Comparison of ENCODE assay signal across 25 cellular contexts in the genomic region with DNA sequence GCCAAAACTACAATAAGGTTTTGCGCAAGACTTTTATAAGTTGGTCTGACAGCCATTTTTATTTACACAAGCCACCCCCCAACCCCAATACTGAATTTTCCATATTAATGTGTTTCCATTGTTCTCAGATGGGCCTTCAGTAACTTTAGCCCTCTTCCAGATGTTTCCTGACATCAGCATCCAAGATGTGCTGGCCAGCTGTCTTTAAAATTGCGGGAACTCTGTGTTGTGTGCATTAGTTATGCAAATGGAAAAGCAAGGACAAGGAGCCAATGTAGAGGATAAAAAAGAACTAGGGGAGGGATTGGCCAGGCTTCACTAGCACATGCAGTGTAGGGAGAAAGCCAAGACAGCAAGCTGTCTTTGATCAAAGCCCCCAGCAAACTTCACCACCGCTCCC. TPM values are rescaled to one million over a fixed set of nuclear protein-coding genes. Genes with fewer than 3 reads are reported as not detected.
A peak's percentile ranks its signal among the peaks of the same experiment; 100 is the strongest.
DNase-seq lines count a peak whose midpoint lies in the region; ATAC-seq and TF ChIP-seq lines count a peak whose summit lies in the region.
"Had no signal": no experiment of that assay in that cellular context is flagged by ENCODE, and none has a peak within 500 bp of the region (broad histone marks: within the 10 kb centered on the region; RNA-seq: fewer than 3 reads in every experiment).

No MANE protein-coding gene starts in this region.

- peak; percentile 54 for DNase-seq in GM23338 (ENCODE audit: low spot score)
- peak; percentile 13 for DNase-seq in adipocyte (ENCODE audit: low read depth)
- peak; percentile 44 for DNase-seq in fibroblast of the aortic adventitia (ENCODE audit: low read depth)
- DNase-seq in activated T-helper 1 cell treated with anti-CD3 and anti-CD28 coated beads, Interleukin-12 subunit alpha, Interleukin-12 subunit beta, Interleukin-2, Interleukin-4 antibody, amounts not matched to agents 30 ng/mL and 10 ng/mL and 1 ng/mL, durations not matched to agents 14 hours and 24 hours and 36 hours (ENCODE audit: low spot score): no peak
- DNase-seq in chondrocyte (ENCODE audit: low spot score): no peak
- DNase-seq: activated gamma-delta T cell; brain microvascular endothelial cell; CD8-positive, alpha-beta T cell; DMS79; foreskin melanocyte; kidney; NCI-H1417; NCI-H2107; NCI-H510A treated with DMSO at 0.1 percent for 48 hours; Peyer's patch; stimulated activated CD4-positive, alpha-beta T cell treated with anti-CD3 and anti-CD28 coated beads, Interleukin-12 subunit alpha, Interleukin-12 subunit beta, amount 100 ng/mL, for 4 hours; stimulated activated CD4-positive, alpha-beta T cell treated with anti-CD3 and anti-CD28 coated beads, Interleukin-4, amount 100 ng/mL, for 4 hours; tibial artery had no signal

- peaks cover 5% of the 10 kb centered on the region; the same call in 1 of the 2 replicates for H3K9me2 ChIP-seq in GM23338 (ENCODE audit: insufficient read depth)

- no peaks in the 10 kb centered on the region for H4K20me1 ChIP-seq in GM23338 (replicated peaks; ENCODE audit: insufficient read depth)

- H3K4me2 ChIP-seq in GM23338: peak overlapping the region; percentile 30

- H3K9ac ChIP-seq in adipocyte (ENCODE audit: low read length): no peak overlapping the region

- H3K36me3 ChIP-seq in GM23338 (ENCODE audit: insufficient read depth) (no peaks in the 10 kb centered on the region), adipocyte (ENCODE audit: control insufficient read depth, insufficient read depth, low read length, severe bottlenecking) (no peaks in the 10 kb centered on the region), neuron (ENCODE audit: insufficient read depth, low read length) (no peaks in the 10 kb centered on the region)
- H3K36me3 ChIP-seq: brain microvascular endothelial cell, Peyer's patch, tibial artery had no signal

- H3K4me1 Mint-ChIP-seq in GM23338: peaks cover 21% of the 10 kb centered on the region
- peaks cover 25% of the 10 kb centered on the region for H3K4me1 Mint-ChIP-seq in activated T-helper 1 cell treated with anti-CD3 and anti-CD28 coated beads, Interleukin-12 subunit alpha, Interleukin-12 subunit beta, Interleukin-2, Interleukin-4 antibody, amounts not matched to agents 30 ng/mL and 10 ng/mL and 1 ng/mL, durations not matched to agents 14 hours and 24 hours and 36 hours (ENCODE audit: low read depth)
- H3K4me1 Mint-ChIP-seq in chondrocyte (ENCODE audit: low read depth): peaks cover 12% of the 10 kb centered on the region

- intact Hi-C loops in activated T-helper 1 cell treated with anti-CD3 and anti-CD28 coated beads, Interleukin-12 subunit alpha, Interleukin-12 subunit beta, Interleukin-2, Interleukin-4 antibody, amounts not matched to agents 30 ng/mL and 10 ng/mL and 1 ng/mL, durations not matched to agents 14 hours and 24 hours and 36 hours (cut with micrococcal nuclease): no loop called here

- H3K9me3 Mint-ChIP-seq in GM23338: no peaks in the 10 kb centered on the region
- peaks cover 3% of the 10 kb centered on the region for H3K9me3 Mint-ChIP-seq in activated T-helper 1 cell treated with anti-CD3 and anti-CD28 coated beads, Interleukin-12 subunit alpha, Interleukin-12 subunit beta, Interleukin-2, Interleukin-4 antibody, amounts not matched to agents 30 ng/mL and 10 ng/mL and 1 ng/mL, durations not matched to agents 14 hours and 24 hours and 36 hours
- no peaks in the 10 kb centered on the region for H3K9me3 Mint-ChIP-seq in chondrocyte (ENCODE audit: low read depth)
- H3K9me3 Mint-ChIP-seq: CD8-positive, alpha-beta T cell; memory B cell; stimulated activated naive CD8-positive, alpha-beta T cell treated with anti-CD3 and anti-CD28 coated beads, Interleukin-15, Interleukin-2, amounts not matched to agents 100 ng/mL and 50 ng/mL, for 24 hours had no signal

- H3F3A ChIP-seq in GM23338 (replicated peaks; ENCODE audit: low read depth): no peaks in the 10 kb centered on the region

- no peaks in the 10 kb centered on the region for H3K79me2 ChIP-seq in GM23338 (replicated peaks; ENCODE audit: insufficient read depth)

- H3K4me3 Mint-ChIP-seq in GM23338: no peak overlapping the region
- H3K4me3 Mint-ChIP-seq in activated T-helper 1 cell treated with anti-CD3 and anti-CD28 coated beads, Interleukin-12 subunit alpha, Interleukin-12 subunit beta, Interleukin-2, Interleukin-4 antibody, amounts not matched to agents 30 ng/mL and 10 ng/mL and 1 ng/mL, durations not matched to agents 14 hours and 24 hours and 36 hours: no peak overlapping the region
- no peak overlapping the region for H3K4me3 Mint-ChIP-seq in chondrocyte (ENCODE audit: unreplicated experiment)
- H3K4me3 Mint-ChIP-seq: CD8-positive, alpha-beta T cell; memory B cell; stimulated activated naive CD8-positive, alpha-beta T cell treated with anti-CD3 and anti-CD28 coated beads, Interleukin-15, Interleukin-2, amounts not matched to agents 100 ng/mL and 50 ng/mL, for 24 hours had no signal

- H3K27ac Mint-ChIP-seq in GM23338 (no peak overlapping the region), chondrocyte (ENCODE audit: unreplicated experiment) (no peak overlapping the region)
- H3K27ac Mint-ChIP-seq in activated T-helper 1 cell treated with anti-CD3 and anti-CD28 coated beads, Interleukin-12 subunit alpha, Interleukin-12 subunit beta, Interleukin-2, Interleukin-4 antibody, amounts not matched to agents 30 ng/mL and 10 ng/mL and 1 ng/mL, durations not matched to agents 14 hours and 24 hours and 36 hours: no peak overlapping the region
- H3K27ac Mint-ChIP-seq: CD8-positive, alpha-beta T cell; memory B cell; stimulated activated naive CD8-positive, alpha-beta T cell treated with anti-CD3 and anti-CD28 coated beads, Interleukin-15, Interleukin-2, amounts not matched to agents 100 ng/mL and 50 ng/mL, for 24 hours had no signal

- H3K27me3 Mint-ChIP-seq in GM23338 (ENCODE audit: insufficient read depth, low read depth, poor library complexity): peaks cover 8% of the 10 kb centered on the region
- H3K27me3 Mint-ChIP-seq in activated T-helper 1 cell treated with anti-CD3 and anti-CD28 coated beads, Interleukin-12 subunit alpha, Interleukin-12 subunit beta, Interleukin-2, Interleukin-4 antibody, amounts not matched to agents 30 ng/mL and 10 ng/mL and 1 ng/mL, durations not matched to agents 14 hours and 24 hours and 36 hours (ENCODE audit: insufficient read depth): peaks cover 9% of the 10 kb centered on the region
- no peaks in the 10 kb centered on the region for H3K27me3 Mint-ChIP-seq in chondrocyte (ENCODE audit: low read depth)
- H3K27me3 Mint-ChIP-seq: memory B cell; stimulated activated naive CD8-positive, alpha-beta T cell treated with anti-CD3 and anti-CD28 coated beads, Interleukin-15, Interleukin-2, amounts not matched to agents 100 ng/mL and 50 ng/mL, for 24 hours had no signal

- no peak overlapping the region; the same call in 1 of the 2 replicates for H3K27ac ChIP-seq in GM23338 (ENCODE audit: low read depth)
- H3K27ac ChIP-seq: brain microvascular endothelial cell, coronary artery, Peyer's patch, tibial artery, VCaP had no signal

- H3K9me3 ChIP-seq in adipocyte (ENCODE audit: control insufficient read depth, low read length) (no peaks in the 10 kb centered on the region), neuron (ENCODE audit: low read length) (no peaks in the 10 kb centered on the region)
- H3K9me3 ChIP-seq: Peyer's patch, tibial artery had no signal

- H2AFZ ChIP-seq in GM23338: no peak overlapping the region
- peak overlapping the region; percentile 23 for H2AFZ ChIP-seq in neuron (ENCODE audit: low read depth, low read length)

- TF ChIP-seq CTCF in GM23338 (conservative IDR thresholded peaks at IDR 0.05; ENCODE audit: low read depth in 2 of 2) (no peak), fibroblast of the aortic adventitia (IDR thresholded peaks at IDR 0.05; ENCODE audit: insufficient read depth, low read length) (no peak), chondrocyte (IDR thresholded peaks at IDR 0.05) (no peak)

- H3K4me1 ChIP-seq in GM23338 (ENCODE audit: insufficient read depth): peaks cover 12% of the 10 kb centered on the region
- H3K4me1 ChIP-seq in adipocyte (ENCODE audit: control insufficient read depth, insufficient read depth, low read length): peaks cover 20% of the 10 kb centered on the region
- H3K4me1 ChIP-seq in neuron (ENCODE audit: insufficient read depth, low read length): peaks cover 5% of the 10 kb centered on the region
- H3K4me1 ChIP-seq: Peyer's patch, tibial artery had no signal

- H3K36me3 Mint-ChIP-seq in GM23338 (ENCODE audit: low read depth) (no peaks in the 10 kb centered on the region), chondrocyte (ENCODE audit: low read depth) (no peaks in the 10 kb centered on the region)
- H3K36me3 Mint-ChIP-seq in activated T-helper 1 cell treated with anti-CD3 and anti-CD28 coated beads, Interleukin-12 subunit alpha, Interleukin-12 subunit beta, Interleukin-2, Interleukin-4 antibody, amounts not matched to agents 30 ng/mL and 10 ng/mL and 1 ng/mL, durations not matched to agents 14 hours and 24 hours and 36 hours (ENCODE audit: low read depth): no peaks in the 10 kb centered on the region
- H3K36me3 Mint-ChIP-seq: CD8-positive, alpha-beta T cell; memory B cell had no signal

- H3K4me3 ChIP-seq in GM23338 (no peak overlapping the region), adipocyte (ENCODE audit: low read length) (no peak overlapping the region), fibroblast of the aortic adventitia (ENCODE audit: low read depth, low read length) (no peak overlapping the region), neuron (ENCODE audit: low read length) (no peak overlapping the region)
- H3K4me3 ChIP-seq: coronary artery, Peyer's patch, tibial artery had no signal

- H3K27me3 ChIP-seq in GM23338 (ENCODE audit: insufficient read depth): no peaks in the 10 kb centered on the region
- no peaks in the 10 kb centered on the region for H3K27me3 ChIP-seq in adipocyte (replicated peaks; ENCODE audit: control insufficient read depth, insufficient read depth, low read length)
- H3K27me3 ChIP-seq in neuron (ENCODE audit: insufficient read depth, low read length): no peaks in the 10 kb centered on the region
- H3K27me3 ChIP-seq: brain microvascular endothelial cell, Peyer's patch, tibial artery had no signal

- ATAC-seq in GM23338: peak; percentile 78
- ATAC-seq in GM18517 (IDR thresholded peaks at IDR 0.05; ENCODE audit: unreplicated experiment): no peak
- ATAC-seq in GM21528 (IDR thresholded peaks at IDR 0.05; ENCODE audit: low FRiP score, unreplicated experiment): no peak
- ATAC-seq: CD8-positive, alpha-beta T cell had no signal

RNA-seq across cellular contexts. Expression of a gene that starts 45.4 kb away (rescaled TPM):
- 55.5 and 55.8 TPM in 2 replicates for total RNA-seq in GM23338 (2014; rRNA removed; shearing (Covaris generic))
- 54.9 and 61.1 TPM in 2 replicates for polyA plus RNA-seq in GM23338 (2016; fragmentation: Nextera tagmentation; extraction: Ambion mirVana)
- 20.3 and 42.7 TPM in 2 replicates for total RNA-seq in fibroblast of the aortic adventitia (ENCODE audit: low replicate concordance)
- 44.2 and 44.8 TPM in 2 replicates for total RNA-seq in activated T-helper 1 cell treated with anti-CD3 and anti-CD28 coated beads, Interleukin-12 subunit alpha, Interleukin-12 subunit beta, Interleukin-2, Interleukin-4 antibody, amounts not matched to agents 30 ng/mL and 10 ng/mL and 1 ng/mL, durations not matched to agents 14 hours and 24 hours and 36 hours
- total RNA-seq in chondrocyte: 52.2 to 61.7 TPM (median 55.9 TPM) in 3 replicates

RNA-seq across cellular contexts. Expression of a gene that starts 49.1 kb away (rescaled TPM):
- total RNA-seq in GM23338 (2014; rRNA removed; shearing (Covaris generic)): 26.2 and 31.1 TPM in 2 replicates
- 21.0 and 25.1 TPM in 2 replicates for polyA plus RNA-seq in GM23338 (2016; fragmentation: Nextera tagmentation; extraction: Ambion mirVana)
- 54.7 and 205 TPM in 2 replicates for total RNA-seq in fibroblast of the aortic adventitia (ENCODE audit: low replicate concordance)
- total RNA-seq in activated T-helper 1 cell treated with anti-CD3 and anti-CD28 coated beads, Interleukin-12 subunit alpha, Interleukin-12 subunit beta, Interleukin-2, Interleukin-4 antibody, amounts not matched to agents 30 ng/mL and 10 ng/mL and 1 ng/mL, durations not matched to agents 14 hours and 24 hours and 36 hours: 0.57 and 0.81 TPM in 2 replicates
- total RNA-seq in chondrocyte: 107 to 121 TPM (median 111 TPM) in 3 replicates

Comparison
In these comparisons a context has a peak if more than half of its experiments do, and no peak if none do; other contexts are left out.
1. DNase-seq: peak in GM23338 (single experiment), adipocyte (single experiment) and fibroblast of the aortic adventitia (single experiment); none in activated T-helper 1 cell treated with anti-CD3 and anti-CD28 coated beads, Interleukin-12 subunit alpha, Interleukin-12 subunit beta, Interleukin-2, Interleukin-4 antibody, amounts not matched to agents 30 ng/mL and 10 ng/mL and 1 ng/mL, durations not matched to agents 14 hours and 24 hours and 36 hours (single experiment) and chondrocyte (single experiment).
2. RNA of a gene that starts 49.1 kb away (total RNA-seq): 54.7 to 205 TPM in fibroblast of the aortic adventitia, 107 to 121 TPM in chondrocyte and 26.2 to 31.1 TPM in GM23338; 0.57 to 0.81 TPM in activated T-helper 1 cell treated with anti-CD3 and anti-CD28 coated beads, Interleukin-12 subunit alpha, Interleukin-12 subunit beta, Interleukin-2, Interleukin-4 antibody, amounts not matched to agents 30 ng/mL and 10 ng/mL and 1 ng/mL, durations not matched to agents 14 hours and 24 hours and 36 hours; every median in the first group is over 10 times any median in the second.